8 cellular contexts compared by ENCODE assay signal in the genomic region with DNA sequence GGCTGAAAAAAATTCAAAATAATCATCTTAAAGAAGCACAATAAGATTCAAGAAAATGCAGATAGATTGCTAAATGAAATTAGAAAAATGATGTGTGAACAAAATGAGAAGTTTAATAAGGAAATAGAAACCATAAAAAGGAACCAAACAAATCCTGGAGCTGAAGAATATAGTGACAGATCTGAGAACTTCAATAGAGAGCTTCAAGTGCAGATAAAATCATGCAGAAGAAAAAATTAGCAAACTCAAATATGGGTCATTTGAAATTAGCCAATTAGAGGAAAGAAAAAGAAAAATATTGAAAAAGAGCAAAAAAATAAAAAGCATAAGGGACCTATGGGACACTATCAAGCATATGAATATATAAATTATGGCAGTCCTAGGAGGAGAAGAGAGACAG.
"Had no signal": no experiment of that assay in that cellular context is flagged by ENCODE, and none has a peak within 500 bp of the region (broad histone marks: within the 10 kb centered on the region; RNA-seq: fewer than 3 reads in every experiment).

No MANE protein-coding gene starts in this region.

- H3K4me1 ChIP-seq: HAP-1 had no signal

- H3K4me3 ChIP-seq: GM23248, HAP-1, K562 had no signal

- H3K36me3 ChIP-seq: HAP-1 had no signal

- H3K27ac ChIP-seq: GM23248, HL-60 had no signal

- ATAC-seq: HCT116, K562 had no signal

- H3K9me3 ChIP-seq: HAP-1 had no signal

- DNase-seq: GM23248, GOT3, H7, IMR-90 had no signal
